Comparison of ENCODE assay signal across 9 cellular contexts in genomic region chr6:16725145-16725864, GRCh38. TPM values are rescaled to one million over a fixed set of nuclear protein-coding genes. Genes with fewer than 3 reads are reported as not detected.
DNase-seq lines count a peak whose midpoint lies in the region; ATAC-seq and TF ChIP-seq lines count a peak whose summit lies in the region.
"Had no signal": no experiment of that assay in that cellular context is flagged by ENCODE, and none has a peak within 500 bp of the region (broad histone marks: within the 10 kb centered on the region; RNA-seq: fewer than 3 reads in every experiment).

No MANE protein-coding gene starts in this region.

- ATAC-seq in left cardiac atrium (peak; percentile 46 to 74), GM19023 (IDR thresholded peaks at IDR 0.05; ENCODE audit: unreplicated experiment) (no peak), HG03442 (IDR thresholded peaks at IDR 0.05; ENCODE audit: unreplicated experiment) (no peak)

- no peak for DNase-seq in left cardiac atrium
- DNase-seq in cardiac septum (ENCODE audit: low spot score): no peak
- DNase-seq in chondrocyte (ENCODE audit: low spot score): no peak
- no peak for DNase-seq in vagina (ENCODE audit: extremely low spot score in 2 of 2)
- no peak for DNase-seq in 8988T
- DNase-seq: stimulated activated CD4-positive, alpha-beta T cell treated with anti-CD3 and anti-CD28 coated beads, Interleukin-12 subunit alpha, Interleukin-12 subunit beta, amount 100 ng/mL, for 4 hours had no signal

- H3K27me3 ChIP-seq in vagina: no peaks in the 10 kb centered on the region

- no peak for TF ChIP-seq POLR2A in vagina (IDR thresholded peaks at IDR 0.05)

- H3K9me3 ChIP-seq in mesodermal cell (ENCODE audit: control insufficient read depth, low read length): no peaks in the 10 kb centered on the region
- no peaks in the 10 kb centered on the region for H3K9me3 ChIP-seq in vagina

- H3K27me3 Mint-ChIP-seq in chondrocyte (ENCODE audit: low read depth): no peaks in the 10 kb centered on the region

- H3K4me3 ChIP-seq in mesodermal cell (ENCODE audit: extremely low read depth, insufficient read depth, low read length, poor library complexity, severe bottlenecking) (no peak overlapping the region), vagina (peak overlapping the region; percentile 11 to 15)

- WGBS in mesodermal cell (ENCODE audit: insufficient coverage in 2 of 2), 2 experiments: 92 to 100% methylated on average over 1 to 2 of the region's 7 CpGs

- TF ChIP-seq CTCF in chondrocyte (IDR thresholded peaks at IDR 0.05) (no peak), vagina (IDR thresholded peaks at IDR 0.05) (no peak)

- peaks cover 52% of the 10 kb centered on the region for H3K4me1 ChIP-seq in mesodermal cell (ENCODE audit: control insufficient read depth, insufficient read depth, low read length, poor library complexity, severe bottlenecking)
- H3K4me1 ChIP-seq in vagina: peaks cover 69% of the 10 kb centered on the region

- H3K27ac Mint-ChIP-seq in chondrocyte (ENCODE audit: unreplicated experiment): peak overlapping the region; percentile 97

- intact Hi-C loops in left cardiac atrium (cut with DNase I) (no loop called here), cardiac septum (cut with DNase I) (no loop called here), vagina (cut with DNase I) (no loop called here)

- H3K4me1 Mint-ChIP-seq in chondrocyte (ENCODE audit: low read depth): peaks cover 77% of the 10 kb centered on the region

- peak overlapping the region; percentile 50 for H3K4me3 Mint-ChIP-seq in chondrocyte (ENCODE audit: unreplicated experiment)

- H3K36me3 ChIP-seq in mesodermal cell (ENCODE audit: control insufficient read depth, insufficient read depth, low read length) (no peaks in the 10 kb centered on the region), vagina (no peaks in the 10 kb centered on the region)

- no peaks in the 10 kb centered on the region for H3K9me3 Mint-ChIP-seq in chondrocyte (ENCODE audit: low read depth)

- H3K27ac ChIP-seq in mesodermal cell (ENCODE audit: low read depth, low read length, severe bottlenecking) (peak overlapping the region; percentile 32), vagina (peak overlapping the region; percentile 83)

- H3K36me3 Mint-ChIP-seq in chondrocyte (ENCODE audit: low read depth): no peaks in the 10 kb centered on the region

RNA-seq across cellular contexts. Expression of gene ATXN1, which starts 36.0 kb away (rescaled TPM):
- total RNA-seq in left cardiac atrium: 10 to 100 TPM; 34.6 to 36.7 TPM
- total RNA-seq in cardiac septum: 40.2 TPM
- 59.6 to 65.0 TPM (median 64.5 TPM) in 3 replicates for total RNA-seq in chondrocyte
- polyA plus RNA-seq in mesodermal cell (2013, experiment 1 of 2): 8.0 TPM
- polyA plus RNA-seq in mesodermal cell (2013, experiment 2 of 2): 7.1 TPM
- total RNA-seq in vagina: 43.2 TPM

Comparison
In these comparisons a context has a peak if more than half of its experiments do, and no peak if none do; other contexts are left out.
1. ATAC-seq: peak in left cardiac atrium (2 of 2); none in GM19023 (single experiment) and HG03442 (single experiment).